8 cellular contexts compared by ENCODE assay signal in genomic region chr12:28497889-28498411, GRCh38.
DNase-seq lines count a peak whose midpoint lies in the region; ATAC-seq, FAIRE-seq and TF ChIP-seq lines count a peak whose summit lies in the region.

No MANE protein-coding gene starts in this region.

- no peaks in the 10 kb centered on the region for H3K9me3 ChIP-seq in small intestine (ENCODE audit: control insufficient read depth, low read depth)
- H3K9me3 ChIP-seq in esophagus muscularis mucosa = no peaks in the 10 kb centered on the region

- intact Hi-C loops in activated CD4-positive, alpha-beta T cell treated with anti-CD3 and anti-CD28 coated beads, Interleukin-2, amount 10 ng/mL, durations not matched to agents 24 days and 14 days (cut with micrococcal nuclease) = loop anchor here (1.0 to 10.0 kb wide), 4 partner anchors 54 to 676 kb away; partner anchors contain the start of gene CCDC91
- intact Hi-C loops in esophagus muscularis mucosa (cut with DNase I) = no loop called here

- peak; percentile 26 for FAIRE-seq in small intestine (lab: Jason Lieb, UNC)

- peak; percentile 99 for ATAC-seq in HG02973 (IDR thresholded peaks at IDR 0.05; ENCODE audit: unreplicated experiment)

- H3K4me3 Mint-ChIP-seq in activated CD4-positive, alpha-beta T cell treated with anti-CD3 and anti-CD28 coated beads, Interleukin-2, amount 10 ng/mL, durations not matched to agents 24 days and 14 days = no peak overlapping the region
- H3K4me3 Mint-ChIP-seq in activated CD4-positive, alpha-beta T cell treated with anti-CD3 and anti-CD28 coated beads, Interleukin-2, amount 10 ng/mL, durations not matched to agents 7 days and 5 days = no peak overlapping the region

- H3K27me3 ChIP-seq in small intestine (ENCODE audit: control insufficient read depth in 2 of 2, insufficient read depth in 2 of 2, low read length in 2 of 2) = no peaks in the 10 kb centered on the region
- no peaks in the 10 kb centered on the region for H3K27me3 ChIP-seq in esophagus muscularis mucosa

- no peak for DNase-seq in activated CD4-positive, alpha-beta T cell treated with anti-CD3 and anti-CD28 coated beads, Interleukin-2, amount 10 ng/mL, durations not matched to agents 24 days and 14 days
- no peak for DNase-seq in activated CD4-positive, alpha-beta T cell treated with anti-CD3 and anti-CD28 coated beads, Interleukin-2, amount 10 ng/mL, durations not matched to agents 7 days and 5 days
- peak; percentile 20 for DNase-seq in SW480 (ENCODE audit: low spot score)
- peak; percentile 71 for DNase-seq in small intestine
- DNase-seq in HUDEP-2 (lab: John Stamatoyannopoulos, UW; ENCODE audit: unreplicated experiment in 76 of 76) = no peak
- DNase-seq in esophagus muscularis mucosa (ENCODE audit: extremely low spot score) = no peak
- DNase-seq in DMS114 treated with DMSO at 0.1 percent for 48 hours (lab: John Stamatoyannopoulos, UW; ENCODE audit: unreplicated experiment) = no peak

- H3K9me3 Mint-ChIP-seq in activated CD4-positive, alpha-beta T cell treated with anti-CD3 and anti-CD28 coated beads, Interleukin-2, amount 10 ng/mL, durations not matched to agents 24 days and 14 days = peaks cover 4% of the 10 kb centered on the region
- no peaks in the 10 kb centered on the region for H3K9me3 Mint-ChIP-seq in activated CD4-positive, alpha-beta T cell treated with anti-CD3 and anti-CD28 coated beads, Interleukin-2, amount 10 ng/mL, durations not matched to agents 7 days and 5 days

- peak overlapping the region in 1 of 2 donors; percentile 55 for H3K27ac ChIP-seq in small intestine (ENCODE audit: low read depth in 1 of 2, low read length in 1 of 2)
- no peak overlapping the region for H3K27ac ChIP-seq in esophagus muscularis mucosa (replicated peaks in 1 of 4)

- POLR2A ChIA-PET in activated CD4-positive, alpha-beta T cell treated with anti-CD3 and anti-CD28 coated beads, Interleukin-2, amount 10 ng/mL, durations not matched to agents 7 days and 5 days (lab: Charles Lee) = no interaction called here

- H3K27ac Mint-ChIP-seq in activated CD4-positive, alpha-beta T cell treated with anti-CD3 and anti-CD28 coated beads, Interleukin-2, amount 10 ng/mL, durations not matched to agents 24 days and 14 days = peak overlapping the region; percentile 7
- no peak overlapping the region for H3K27ac Mint-ChIP-seq in activated CD4-positive, alpha-beta T cell treated with anti-CD3 and anti-CD28 coated beads, Interleukin-2, amount 10 ng/mL, durations not matched to agents 7 days and 5 days

- H3K27me3 Mint-ChIP-seq in activated CD4-positive, alpha-beta T cell treated with anti-CD3 and anti-CD28 coated beads, Interleukin-2, amount 10 ng/mL, durations not matched to agents 24 days and 14 days = no peaks in the 10 kb centered on the region
- H3K27me3 Mint-ChIP-seq in activated CD4-positive, alpha-beta T cell treated with anti-CD3 and anti-CD28 coated beads, Interleukin-2, amount 10 ng/mL, durations not matched to agents 7 days and 5 days = no peaks in the 10 kb centered on the region

- no peaks in the 10 kb centered on the region for H3K36me3 Mint-ChIP-seq in activated CD4-positive, alpha-beta T cell treated with anti-CD3 and anti-CD28 coated beads, Interleukin-2, amount 10 ng/mL, durations not matched to agents 24 days and 14 days (ENCODE audit: low read depth)
- H3K36me3 Mint-ChIP-seq in activated CD4-positive, alpha-beta T cell treated with anti-CD3 and anti-CD28 coated beads, Interleukin-2, amount 10 ng/mL, durations not matched to agents 7 days and 5 days (ENCODE audit: low read depth) = no peaks in the 10 kb centered on the region

- TF ChIP-seq EP300 in esophagus muscularis mucosa (IDR thresholded peaks at IDR 0.05) = no peak

- H3K4me3 ChIP-seq in small intestine (ENCODE audit: low read depth in 1 of 2, low read length in 2 of 2) (no peak overlapping the region), esophagus muscularis mucosa (no peak overlapping the region)

- TF ChIP-seq CTCF in esophagus muscularis mucosa (IDR thresholded peaks at IDR 0.05) = no peak

- CTCF ChIA-PET in activated CD4-positive, alpha-beta T cell treated with anti-CD3 and anti-CD28 coated beads, Interleukin-2, amount 10 ng/mL, durations not matched to agents 7 days and 5 days (lab: Charles Lee) = no interaction called here

- H3K4me1 ChIP-seq in small intestine (ENCODE audit: control insufficient read depth in 2 of 2, insufficient read depth in 1 of 2, low read depth in 1 of 2, low read length in 1 of 2) = peaks cover 0 to 2% of the 10 kb centered on the region in 2 donors
- peaks cover 0 to 12% (median 6%) of the 10 kb centered on the region in 4 donors for H3K4me1 ChIP-seq in esophagus muscularis mucosa

- no peak for TF ChIP-seq POLR2A in esophagus muscularis mucosa (IDR thresholded peaks at IDR 0.05; ENCODE audit: low read depth)

- peaks cover 9% of the 10 kb centered on the region for H3K4me1 Mint-ChIP-seq in activated CD4-positive, alpha-beta T cell treated with anti-CD3 and anti-CD28 coated beads, Interleukin-2, amount 10 ng/mL, durations not matched to agents 24 days and 14 days
- H3K4me1 Mint-ChIP-seq in activated CD4-positive, alpha-beta T cell treated with anti-CD3 and anti-CD28 coated beads, Interleukin-2, amount 10 ng/mL, durations not matched to agents 7 days and 5 days = peaks cover 7% of the 10 kb centered on the region

- no peaks in the 10 kb centered on the region for H3K36me3 ChIP-seq in small intestine (ENCODE audit: control insufficient read depth in 2 of 2, insufficient read depth in 2 of 2, low read length in 2 of 2)
- no peaks in the 10 kb centered on the region for H3K36me3 ChIP-seq in esophagus muscularis mucosa

Comparison
In these comparisons a context has a peak if more than half of its experiments do, and no peak if none do; other contexts are left out.
1. DNase-seq: peak in SW480 (single experiment) and small intestine (single experiment); none in activated CD4-positive, alpha-beta T cell treated with anti-CD3 and anti-CD28 coated beads, Interleukin-2, amount 10 ng/mL, durations not matched to agents 24 days and 14 days (single experiment), activated CD4-positive, alpha-beta T cell treated with anti-CD3 and anti-CD28 coated beads, Interleukin-2, amount 10 ng/mL, durations not matched to agents 7 days and 5 days (single experiment), HUDEP-2 (0 of 76), esophagus muscularis mucosa (single experiment) and DMS114 treated with DMSO at 0.1 percent for 48 hours (single experiment).